In genomic region chr5:146726020-146726419, GRCh38 we compare ENCODE assay signal across 21 cellular contexts.
A peak's percentile ranks its signal among the peaks of the same experiment; 100 is the strongest.
DNase-seq lines count a peak whose midpoint lies in the region; ATAC-seq and TF ChIP-seq lines count a peak whose summit lies in the region.
"Had no signal": no experiment of that assay in that cellular context is flagged by ENCODE, and none has a peak within 500 bp of the region (broad histone marks: within the 10 kb centered on the region; RNA-seq: fewer than 3 reads in every experiment).

No MANE protein-coding gene starts in this region.

- TF ChIP-seq EP300 in neural cell (conservative IDR thresholded peaks at IDR 0.05; ENCODE audit: poor library complexity, severe bottlenecking): no peak

- in situ Hi-C loops in G401 (cut with HindIII; ENCODE audit: low sequenced_read_pairs): no loop called here

- no peaks in the 10 kb centered on the region for H4K20me1 ChIP-seq in neural cell (ENCODE audit: insufficient read depth)
- H4K20me1 ChIP-seq: BLaER1 treated with 17β-estradiol and CSF1 and Interleukin-3, amounts not matched to agents 10 nM and 100 nM had no signal

- no peak for ATAC-seq in GM18517 (IDR thresholded peaks at IDR 0.05; ENCODE audit: unreplicated experiment)
- ATAC-seq: A549, GM23338 had no signal

- H3K4me3 ChIP-seq in fibroblast of pulmonary artery (replicated peaks; ENCODE audit: low read depth, low read length) (no peak overlapping the region), neural cell (ENCODE audit: low read length) (peak overlapping the region; percentile 27)
- H3K4me3 ChIP-seq: A549; BLaER1 treated with 17β-estradiol and CSF1 and Interleukin-3, amounts not matched to agents 10 nM and 100 nM; GM23338; HAP-1 had no signal

- peak overlapping the region; percentile 43 for H3K9ac ChIP-seq in neural cell (ENCODE audit: low read length)
- H3K9ac ChIP-seq: BLaER1 treated with 17β-estradiol and CSF1 and Interleukin-3, amounts not matched to agents 10 nM and 100 nM had no signal

- TF ChIP-seq RAD21 in neural cell (conservative IDR thresholded peaks at IDR 0.05): no peak

- no peak for TF ChIP-seq CTCF in fibroblast of pulmonary artery (IDR thresholded peaks at IDR 0.05; ENCODE audit: low read length, missing control alignments)
- TF ChIP-seq CTCF in neural cell (IDR thresholded peaks at IDR 0.05; ENCODE audit: poor library complexity, severe bottlenecking): no peak

- H3K4me2 ChIP-seq in neural cell (ENCODE audit: low read length): no peak overlapping the region
- H3K4me2 ChIP-seq: A549; BLaER1 treated with 17β-estradiol and CSF1 and Interleukin-3, amounts not matched to agents 10 nM and 100 nM had no signal

- H3K9me2 ChIP-seq in neural cell (ENCODE audit: insufficient read depth, low read length): no peaks in the 10 kb centered on the region

- H3K9me3 ChIP-seq in neural cell (ENCODE audit: low read length): no peaks in the 10 kb centered on the region

- H3F3A ChIP-seq in neural cell (ENCODE audit: insufficient read depth, low read length, poor library complexity, severe bottlenecking): peaks cover 9% of the 10 kb centered on the region

- H2AFZ ChIP-seq in neural cell (ENCODE audit: low read depth, low read length): no peak overlapping the region
- H2AFZ ChIP-seq: GM23338 had no signal

- no peaks in the 10 kb centered on the region for H3K27me3 ChIP-seq in neural cell (ENCODE audit: insufficient read depth, low read depth, low read length)
- H3K27me3 ChIP-seq: BE2C; BLaER1 treated with 17β-estradiol and CSF1 and Interleukin-3, amounts not matched to agents 10 nM and 100 nM had no signal

- peak overlapping the region; percentile 85 for H3K27ac ChIP-seq in neural cell (ENCODE audit: low read length)
- H3K27ac ChIP-seq: A549; BLaER1 treated with 17β-estradiol and CSF1 and Interleukin-3, amounts not matched to agents 10 nM and 100 nM had no signal

- peaks cover 8% of the 10 kb centered on the region for H3K79me2 ChIP-seq in neural cell (replicated peaks; ENCODE audit: insufficient read depth, low read length)

- DNase-seq in G401 (ENCODE audit: low spot score): peak; percentile 14
- peak; percentile 34 for DNase-seq in NCI-H446 treated with DMSO at 0.1 percent for 48 hours (lab: John Stamatoyannopoulos, UW)
- peak; percentile 15 for DNase-seq in fibroblast of pulmonary artery (ENCODE audit: low read depth)
- no peak for DNase-seq in activated CD4-positive, alpha-beta T cell treated with anti-CD3 and anti-CD28 coated beads for 48 hours
- no peak for DNase-seq in stimulated activated CD4-positive, alpha-beta T cell treated with anti-CD3 and anti-CD28 coated beads, Interleukin-1b, Interleukin-23, amount 100 ng/mL, for 48 hours
- DNase-seq: 8988T; ACHN; AML-193; BE2C; Calu3; CD4-positive, alpha-beta T cell; COR-L47; DMS53; DMS79 treated with DMSO at 0.1 percent for 48 hours; HFFc6 had no signal

- H3K36me3 ChIP-seq in neural cell (ENCODE audit: insufficient read depth, low read length): no peaks in the 10 kb centered on the region
- H3K36me3 ChIP-seq: BE2C; BLaER1 treated with 17β-estradiol and CSF1 and Interleukin-3, amounts not matched to agents 10 nM and 100 nM; HAP-1 had no signal

TF ChIP-seq in neural cell, 6 proteins besides CTCF, POLR2A, EP300 and RAD21:
- TF ChIP-seq POLR2AphosphoS5 (IDR thresholded peaks at IDR 0.05) (no peak), MXI1 (conservative IDR thresholded peaks at IDR 0.05; ENCODE audit: poor library complexity, severe bottlenecking) (no peak), TAF1 (IDR thresholded peaks at IDR 0.05; ENCODE audit: low read depth) (no peak), REST (IDR thresholded peaks at IDR 0.05; ENCODE audit: borderline replicate concordance) (no peak), SMC3 (conservative IDR thresholded peaks at IDR 0.05; ENCODE audit: poor library complexity) (no peak), EZH2 (IDR thresholded peaks at IDR 0.05; ENCODE audit: borderline replicate concordance, insufficient read depth, low read length, poor library complexity, severe bottlenecking) (no peak)
TF ChIP-seq in neural cell: peak in this region for 0.

Comparison
In these comparisons a context has a peak if more than half of its experiments do, and no peak if none do; other contexts are left out.
1. DNase-seq: peak in G401 (single experiment), NCI-H446 treated with DMSO at 0.1 percent for 48 hours (single experiment) and fibroblast of pulmonary artery (single experiment); none in activated CD4-positive, alpha-beta T cell treated with anti-CD3 and anti-CD28 coated beads for 48 hours (single experiment) and stimulated activated CD4-positive, alpha-beta T cell treated with anti-CD3 and anti-CD28 coated beads, Interleukin-1b, Interleukin-23, amount 100 ng/mL, for 48 hours (single experiment).